ENCODE assay signal across 14 cellular contexts in the genomic region with DNA sequence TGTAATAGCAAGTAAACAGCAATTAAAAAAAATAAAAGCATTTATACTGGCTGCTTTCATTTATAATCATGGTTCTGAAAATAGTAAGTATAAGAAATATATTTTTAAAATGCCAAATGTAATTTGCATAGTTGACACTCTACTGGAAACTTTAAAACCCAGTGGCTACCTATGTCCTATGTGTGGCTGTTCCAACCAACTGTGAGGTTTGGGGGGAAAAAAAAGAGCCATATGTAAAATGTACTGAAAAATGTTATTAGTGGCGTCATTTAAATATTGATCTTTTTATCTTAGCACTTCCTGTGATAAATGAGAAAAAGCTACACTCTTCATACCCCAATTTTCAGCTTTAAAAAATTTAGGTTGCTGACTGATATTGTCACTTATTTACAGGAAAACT.
DNase-seq lines count a peak whose midpoint lies in the region; ATAC-seq and TF ChIP-seq lines count a peak whose summit lies in the region.
"Had no signal": no experiment of that assay in that cellular context is flagged by ENCODE, and none has a peak within 500 bp of the region (broad histone marks: within the 10 kb centered on the region; RNA-seq: fewer than 3 reads in every experiment).

No MANE protein-coding gene starts in this region.

- no peaks in the 10 kb centered on the region for H3K9me2 ChIP-seq in OCI-LY7 (ENCODE audit: insufficient read depth, low read length)

- H3K4me1 ChIP-seq in OCI-LY7 (ENCODE audit: insufficient read depth, low read length, poor library complexity, severe bottlenecking) (peaks cover 56% of the 10 kb centered on the region), left lung (peaks cover 0 to 19% of the 10 kb centered on the region in 2 donors), subcutaneous abdominal adipose tissue (ENCODE audit: control insufficient read depth in 5 of 5, insufficient read depth in 5 of 5, low read length in 5 of 5) (peaks cover 0 to 60% (median 52%) of the 10 kb centered on the region in 5 donors)

- H3K27me3 Mint-ChIP-seq in activated CD4-positive, alpha-beta memory T cell treated with anti-CD3 and anti-CD28 coated beads for 36 hours, result peaks cover 16% of the 10 kb centered on the region

- H3K4me3 ChIP-seq in OCI-LY7 (ENCODE audit: low read depth, low read length, poor library complexity, severe bottlenecking), result peak overlapping the region; percentile 73
- H3K4me3 ChIP-seq in left lung, result no peak overlapping the region
- H3K4me3 ChIP-seq in subcutaneous abdominal adipose tissue (ENCODE audit: low read depth in 1 of 5, low read length in 5 of 5), result peak overlapping the region in 2 of 5 donors; percentile 87 to 91
- H3K4me3 ChIP-seq: K562 had no signal

- H2AFZ ChIP-seq in OCI-LY7 (ENCODE audit: low read length), result no peak overlapping the region

- H3K27ac ChIP-seq in OCI-LY7 (ENCODE audit: low read depth, low read length, poor library complexity, severe bottlenecking) (no peak overlapping the region), left lung (peak overlapping the region; percentile 82 to 87), subcutaneous abdominal adipose tissue (ENCODE audit: low read depth, low read length) (peak overlapping the region; percentile 91)
- H3K27ac ChIP-seq: 22Rv1 had no signal

- H3K9me3 ChIP-seq in OCI-LY7 (ENCODE audit: low read length) (no peaks in the 10 kb centered on the region), left lung (no peaks in the 10 kb centered on the region), subcutaneous abdominal adipose tissue (ENCODE audit: control insufficient read depth in 5 of 5, low read length in 5 of 5) (no peaks in the 10 kb centered on the region)

- DNase-seq in NCI-H1092 treated with DMSO at 0.1 percent for 48 hours (lab: John Stamatoyannopoulos, UW) (peak; percentile 72), NCI-H1092 (lab: John Stamatoyannopoulos, UW) (no peak), OCI-LY7 (ENCODE audit: low spot score) (no peak), left lung (no peak), NCI-H1436 treated with DMSO at 0.1 percent for 48 hours (lab: John Stamatoyannopoulos, UW) (no peak)
- DNase-seq in activated CD4-positive, alpha-beta memory T cell treated with anti-CD3 and anti-CD28 coated beads for 36 hours, result no peak
- DNase-seq: activated CD4-positive, alpha-beta T cell treated with anti-CD3 and anti-CD28 coated beads, Interleukin-2, amount 10 ng/mL, durations not matched to agents 7 days and 5 days; effector CD4-positive, alpha-beta T cell; naive thymus-derived CD4-positive, alpha-beta T cell; stimulated activated naive CD4-positive, alpha-beta T cell had no signal

- peaks cover 4% of the 10 kb centered on the region for H3K4me1 Mint-ChIP-seq in activated CD4-positive, alpha-beta memory T cell treated with anti-CD3 and anti-CD28 coated beads for 36 hours (ENCODE audit: low read depth)

- no peaks in the 10 kb centered on the region for H3K9me3 Mint-ChIP-seq in activated CD4-positive, alpha-beta memory T cell treated with anti-CD3 and anti-CD28 coated beads for 36 hours
- H3K9me3 Mint-ChIP-seq: activated CD4-positive, alpha-beta T cell treated with anti-CD3 and anti-CD28 coated beads, Interleukin-2, amount 10 ng/mL, durations not matched to agents 7 days and 5 days had no signal

- no peak overlapping the region for H3K4me3 Mint-ChIP-seq in activated CD4-positive, alpha-beta memory T cell treated with anti-CD3 and anti-CD28 coated beads for 36 hours
- H3K4me3 Mint-ChIP-seq: activated CD4-positive, alpha-beta T cell treated with anti-CD3 and anti-CD28 coated beads, Interleukin-2, amount 10 ng/mL, durations not matched to agents 7 days and 5 days; naive thymus-derived CD4-positive, alpha-beta T cell had no signal

- CTCF ChIA-PET in OCI-LY7 (lab: Charles Lee; ENCODE audit: unreplicated experiment), result no interaction called here
- CTCF ChIA-PET in activated CD4-positive, alpha-beta memory T cell treated with anti-CD3 and anti-CD28 coated beads for 36 hours (lab: Charles Lee), result no interaction called here

- H3K36me3 Mint-ChIP-seq in activated CD4-positive, alpha-beta memory T cell treated with anti-CD3 and anti-CD28 coated beads for 36 hours, result no peaks in the 10 kb centered on the region
- H3K36me3 Mint-ChIP-seq: naive thymus-derived CD4-positive, alpha-beta T cell had no signal

- POLR2A ChIA-PET in OCI-LY7 (lab: Charles Lee), result interaction anchor here (0.6 to 2.2 kb wide), 6 partner anchors 10 to 132 kb away, joined by 3 to 6 read pairs (median 3); no protein-coding TSS in a partner anchor
- POLR2A ChIA-PET in activated CD4-positive, alpha-beta memory T cell treated with anti-CD3 and anti-CD28 coated beads for 36 hours (lab: Charles Lee), result no interaction called here

- H3K79me2 ChIP-seq in OCI-LY7 (ENCODE audit: insufficient read depth, low read depth, low read length), result peaks cover 78% of the 10 kb centered on the region

- no peak overlapping the region for H3K27ac Mint-ChIP-seq in activated CD4-positive, alpha-beta memory T cell treated with anti-CD3 and anti-CD28 coated beads for 36 hours
- H3K27ac Mint-ChIP-seq: activated CD4-positive, alpha-beta T cell treated with anti-CD3 and anti-CD28 coated beads, Interleukin-2, amount 10 ng/mL, durations not matched to agents 7 days and 5 days; naive thymus-derived CD4-positive, alpha-beta T cell had no signal

- peaks cover 21% of the 10 kb centered on the region; the same call in 1 of the 2 replicates for H4K20me1 ChIP-seq in OCI-LY7 (ENCODE audit: insufficient read depth, low read length)

- H3K27me3 ChIP-seq in left lung (no peaks in the 10 kb centered on the region), subcutaneous abdominal adipose tissue (ENCODE audit: control insufficient read depth in 5 of 5, insufficient read depth in 4 of 5, low read length in 5 of 5) (no peaks in the 10 kb centered on the region)

- peak overlapping the region; percentile 76 for H3K4me2 ChIP-seq in OCI-LY7 (ENCODE audit: low read length)

- H3K9ac ChIP-seq in subcutaneous abdominal adipose tissue (ENCODE audit: low read length in 5 of 5), result peak overlapping the region in 3 of 5 donors; percentile 39 to 57 (median 42)

- BruUV-seq in OCI-LY7 (replicated peaks; lab: Mats Ljungman, UMichigan), result no TSS peak

- ATAC-seq in left lung (no peak), GM19351 (IDR thresholded peaks at IDR 0.05; ENCODE audit: unreplicated experiment) (no peak)
- ATAC-seq: K562; naive thymus-derived CD4-positive, alpha-beta T cell had no signal

- H3K36me3 ChIP-seq in OCI-LY7 (ENCODE audit: insufficient read depth, low read length), result no peaks in the 10 kb centered on the region; the same call in 1 of the 2 replicates
- H3K36me3 ChIP-seq in left lung, result no peaks in the 10 kb centered on the region
- H3K36me3 ChIP-seq in subcutaneous abdominal adipose tissue (ENCODE audit: control insufficient read depth in 5 of 5, insufficient read depth in 5 of 5, low read length in 5 of 5), result no peaks in the 10 kb centered on the region

- intact Hi-C loops in OCI-LY7 (cut with micrococcal nuclease; ENCODE audit: unreplicated experiment), result no loop called here
- intact Hi-C loops in left lung (cut with DNase I), result no loop called here
- intact Hi-C loops in activated CD4-positive, alpha-beta memory T cell treated with anti-CD3 and anti-CD28 coated beads for 36 hours (cut with micrococcal nuclease), result no loop called here

- no peak for TF ChIP-seq CTCF in OCI-LY7 (conservative IDR thresholded peaks at IDR 0.05; ENCODE audit: low read length)
- TF ChIP-seq CTCF in left lung (IDR thresholded peaks at IDR 0.05), result no peak
